ENCODE assay signal across 18 cellular contexts in the genomic region with DNA sequence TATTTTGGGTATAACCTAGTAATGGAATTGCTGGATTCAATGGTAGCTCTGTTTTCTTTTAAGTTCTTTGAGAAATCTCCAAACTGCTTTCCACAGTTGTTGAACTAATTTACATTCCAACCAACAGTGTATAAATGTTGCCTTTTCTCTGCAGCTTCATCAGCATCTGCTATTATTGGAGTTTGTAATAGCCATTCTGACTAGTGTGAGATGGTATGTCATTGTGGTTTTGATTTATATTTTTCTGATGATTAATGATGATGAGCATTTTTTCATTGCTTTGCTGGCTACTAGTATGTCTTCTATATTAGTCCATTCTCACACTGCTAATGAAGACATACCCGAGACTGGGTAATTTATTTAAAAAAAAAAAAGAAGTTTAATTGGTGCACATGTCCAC.
"Had no signal": no experiment of that assay in that cellular context is flagged by ENCODE, and none has a peak within 500 bp of the region (broad histone marks: within the 10 kb centered on the region; RNA-seq: fewer than 3 reads in every experiment).

No MANE protein-coding gene starts in this region.

- FAIRE-seq: frontal cortex had no signal

- H3K9me3 Mint-ChIP-seq: activated CD8-positive, alpha-beta T cell treated with anti-CD3 and anti-CD28 coated beads for 36 hours; activated naive CD4-positive, alpha-beta T cell treated with anti-CD3 and anti-CD28 coated beads, Interleukin-2, amount 50 U/mL, for 24 hours; activated T-cell treated with anti-CD3 and anti-CD28 coated beads, Interleukin-2, amount 50 U/mL, for 4 hours had no signal

- H3K27ac Mint-ChIP-seq: activated CD8-positive, alpha-beta T cell treated with anti-CD3 and anti-CD28 coated beads for 36 hours; activated naive CD4-positive, alpha-beta T cell treated with anti-CD3 and anti-CD28 coated beads, Interleukin-2, amount 50 U/mL, for 24 hours; naive thymus-derived CD4-positive, alpha-beta T cell had no signal

- H3K4me3 Mint-ChIP-seq: activated CD8-positive, alpha-beta T cell treated with anti-CD3 and anti-CD28 coated beads for 36 hours; activated naive CD4-positive, alpha-beta T cell treated with anti-CD3 and anti-CD28 coated beads, Interleukin-2, amount 50 U/mL, for 24 hours; activated T-cell treated with anti-CD3 and anti-CD28 coated beads, Interleukin-2, amount 50 U/mL, for 4 hours; naive thymus-derived CD4-positive, alpha-beta T cell had no signal

- H3K9me3 ChIP-seq: adrenal gland, colonic mucosa, esophagus muscularis mucosa, mucosa of descending colon, sigmoid colon, thoracic aorta had no signal

- H3K4me1 ChIP-seq: adrenal gland, colonic mucosa, esophagus muscularis mucosa, parathyroid adenoma, sigmoid colon, stomach had no signal

- DNase-seq: activated CD8-positive, alpha-beta T cell treated with anti-CD3 and anti-CD28 coated beads for 36 hours; activated effector memory CD4-positive, alpha-beta T cell treated with Interleukin-2 at 50 U/mL for 16 hours; activated T-cell treated with anti-CD3 and anti-CD28 coated beads, Interleukin-2, amount 50 U/mL, for 4 hours; adrenal gland; caudate nucleus; colonic mucosa; head of caudate nucleus; left colon; mucosa of descending colon; naive thymus-derived CD4-positive, alpha-beta T cell; sigmoid colon; stimulated activated CD4-positive, alpha-beta T cell treated with anti-CD3 and anti-CD28 coated beads, Interleukin-2, amount 100 ng/mL, for 24 hours; stomach had no signal

- ATAC-seq: activated CD8-positive, alpha-beta T cell treated with anti-CD3 and anti-CD28 coated beads for 36 hours; activated T-cell treated with anti-CD3 and anti-CD28 coated beads, Interleukin-2, amount 50 U/mL, for 4 hours; left colon; mucosa of descending colon; naive thymus-derived CD4-positive, alpha-beta T cell had no signal

- H3K79me2 ChIP-seq: parathyroid adenoma had no signal

- H3K27me3 Mint-ChIP-seq: activated CD8-positive, alpha-beta T cell treated with anti-CD3 and anti-CD28 coated beads for 36 hours; activated naive CD4-positive, alpha-beta T cell treated with anti-CD3 and anti-CD28 coated beads, Interleukin-2, amount 50 U/mL, for 24 hours had no signal

- H2AFZ ChIP-seq: parathyroid adenoma had no signal

- H3K4me1 Mint-ChIP-seq: activated naive CD4-positive, alpha-beta T cell treated with anti-CD3 and anti-CD28 coated beads, Interleukin-2, amount 50 U/mL, for 24 hours; naive thymus-derived CD4-positive, alpha-beta T cell had no signal

- H3K36me3 ChIP-seq: adrenal gland, colonic mucosa, esophagus muscularis mucosa, sigmoid colon, stomach, thoracic aorta had no signal

- H3K4me3 ChIP-seq: adrenal gland, colonic mucosa, esophagus muscularis mucosa, mucosa of descending colon, sigmoid colon, stomach, thoracic aorta had no signal

- H3K27me3 ChIP-seq: adrenal gland, colonic mucosa, esophagus muscularis mucosa, sigmoid colon, stomach had no signal

- H3K36me3 Mint-ChIP-seq: activated naive CD4-positive, alpha-beta T cell treated with anti-CD3 and anti-CD28 coated beads, Interleukin-2, amount 50 U/mL, for 24 hours; naive thymus-derived CD4-positive, alpha-beta T cell had no signal

- H3K9ac ChIP-seq: parathyroid adenoma had no signal

- H3K27ac ChIP-seq: adrenal gland, colonic mucosa, esophagus muscularis mucosa, parathyroid adenoma, sigmoid colon, stomach, thoracic aorta had no signal
